In the genomic region with DNA sequence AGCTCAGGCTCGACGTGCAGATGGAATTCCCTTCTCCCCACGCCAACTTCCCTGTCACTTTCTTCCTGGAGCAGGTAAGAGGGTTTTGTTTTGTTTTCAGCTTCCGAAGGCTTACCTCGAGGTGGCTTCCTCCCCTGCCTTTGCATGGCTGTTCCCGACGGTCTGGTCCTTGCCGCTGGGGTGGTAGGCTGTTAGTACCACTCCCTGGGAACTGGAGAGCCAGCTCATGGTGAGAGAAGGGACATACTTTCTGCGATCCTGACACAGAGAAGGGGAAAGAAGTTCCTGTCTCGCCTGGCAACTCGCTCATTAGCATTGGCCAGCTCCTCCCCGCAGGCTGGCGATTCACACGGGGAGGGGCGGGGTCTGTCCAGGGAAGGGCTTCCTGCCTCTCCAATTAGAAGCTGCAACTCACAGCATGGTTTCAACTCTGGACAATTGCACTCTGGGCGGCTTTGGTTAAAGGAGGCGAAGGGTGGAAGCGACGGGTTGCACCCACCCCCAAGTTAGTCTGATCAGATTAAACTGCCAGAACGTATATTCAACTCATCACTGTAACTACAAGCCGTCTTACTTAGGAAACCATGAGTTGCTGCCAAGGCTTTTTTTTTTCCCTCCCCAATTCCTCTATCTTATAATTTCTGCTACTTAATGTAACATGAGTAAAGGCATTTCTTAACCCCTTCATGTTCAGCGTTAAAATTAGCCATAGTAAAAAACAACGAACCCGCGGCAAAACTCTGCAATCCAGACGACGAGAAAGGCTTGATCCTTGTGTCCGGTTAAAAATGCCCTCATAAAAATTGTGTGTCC, we compare ENCODE assay signal across 8 cellular contexts. TPM values are rescaled to one million over a fixed set of nuclear protein-coding genes. Genes with fewer than 3 reads are reported as not detected.
DNase-seq lines count a peak whose midpoint lies in the region; ATAC-seq, FAIRE-seq and TF ChIP-seq lines count a peak whose summit lies in the region.

A gene with protein sequence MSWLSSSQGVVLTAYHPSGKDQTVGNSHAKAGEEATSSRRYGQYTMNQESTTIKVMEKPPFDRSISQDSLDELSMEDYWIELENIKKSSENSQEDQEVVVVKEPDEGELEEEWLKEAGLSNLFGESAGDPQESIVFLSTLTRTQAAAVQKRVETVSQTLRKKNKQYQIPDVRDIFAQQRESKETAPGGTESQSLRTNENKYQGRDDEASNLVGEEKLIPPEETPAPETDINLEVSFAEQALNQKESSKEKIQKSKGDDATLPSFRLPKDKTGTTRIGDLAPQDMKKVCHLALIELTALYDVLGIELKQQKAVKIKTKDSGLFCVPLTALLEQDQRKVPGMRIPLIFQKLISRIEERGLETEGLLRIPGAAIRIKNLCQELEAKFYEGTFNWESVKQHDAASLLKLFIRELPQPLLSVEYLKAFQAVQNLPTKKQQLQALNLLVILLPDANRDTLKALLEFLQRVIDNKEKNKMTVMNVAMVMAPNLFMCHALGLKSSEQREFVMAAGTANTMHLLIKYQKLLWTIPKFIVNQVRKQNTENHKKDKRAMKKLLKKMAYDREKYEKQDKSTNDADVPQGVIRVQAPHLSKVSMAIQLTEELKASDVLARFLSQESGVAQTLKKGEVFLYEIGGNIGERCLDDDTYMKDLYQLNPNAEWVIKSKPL (minus strand): TSS at position 269 of the 813 bp plus-strand sequence. CDS start 41 bp downstream, at position 228.

- peak within 1 kb of the TSS; percentile 82 for H3K4me3 ChIP-seq in OCI-LY7 (ENCODE audit: low read depth, low read length, poor library complexity, severe bottlenecking)
- H3K4me3 ChIP-seq in esophagus (ENCODE audit: low read depth in 1 of 2, low read length in 2 of 2): peak within 1 kb of the TSS; percentile 71 to 90
- H3K4me3 ChIP-seq in muscle layer of colon (ENCODE audit: low read depth in 1 of 2, low read length in 2 of 2): peak within 1 kb of the TSS; percentile 35 to 79

- peak within 1 kb of the TSS; percentile 52 for H3K9ac ChIP-seq in muscle layer of colon (ENCODE audit: low read length)

- no peaks in the 10 kb centered on the region for H3K79me2 ChIP-seq in OCI-LY7 (ENCODE audit: insufficient read depth, low read depth, low read length)

- CTCF ChIA-PET in OCI-LY7 (lab: Charles Lee; ENCODE audit: unreplicated experiment): interaction anchor here (0.6 kb wide), 1 partner anchor 95 kb away, joined by 3 read pairs; no protein-coding TSS in a partner anchor

- intact Hi-C loops in OCI-LY7 (cut with micrococcal nuclease; ENCODE audit: unreplicated experiment): loop anchor here (2.0 kb wide), 1 partner anchor 25 kb away; no protein-coding TSS in a partner anchor

- H3K27me3 ChIP-seq in esophagus (ENCODE audit: control insufficient read depth in 1 of 2, insufficient read depth in 2 of 2, low read length in 2 of 2): no peaks in the 10 kb centered on the region
- H3K27me3 ChIP-seq in muscle layer of colon (ENCODE audit: control insufficient read depth in 1 of 2, insufficient read depth in 2 of 2, low read length in 2 of 2): no peaks in the 10 kb centered on the region

- H3K4me1 ChIP-seq in OCI-LY7 (ENCODE audit: insufficient read depth, low read length, poor library complexity, severe bottlenecking) (peaks cover 33% of the 10 kb centered on the region), esophagus (ENCODE audit: control insufficient read depth in 2 of 2, insufficient read depth in 2 of 2, low read length in 1 of 2) (no peaks in the 10 kb centered on the region), muscle layer of colon (ENCODE audit: insufficient read depth, low read length) (no peaks in the 10 kb centered on the region)

- H3K9me3 ChIP-seq in OCI-LY7 (ENCODE audit: low read length) (no peaks in the 10 kb centered on the region), esophagus (ENCODE audit: control insufficient read depth in 2 of 2, insufficient read depth in 1 of 2, low read depth in 1 of 2, low read length in 1 of 2) (no peaks in the 10 kb centered on the region), muscle layer of colon (ENCODE audit: low read length) (no peaks in the 10 kb centered on the region)

- DNase-seq in C1 segment of cervical spinal cord (lab: John Stamatoyannopoulos, UW): peak in 13 of 14 donors; percentile 27 to 79 (median 62)
- DNase-seq in GM19239 (ENCODE audit: insufficient read length, low spot score): peak; percentile 25
- peak; percentile 80 for DNase-seq in OCI-LY7 (ENCODE audit: low spot score)
- peak; percentile 66 for DNase-seq in activated T-cell treated with anti-CD3 and anti-CD28 coated beads, Interleukin-2, amount 50 U/mL, for 1 hour
- DNase-seq in stimulated activated CD8-positive, alpha-beta memory T cell treated with anti-CD3 and anti-CD28 coated beads, Interleukin-7, amount 100 ng/mL, for 24 hours (ENCODE audit: low read depth): peak; percentile 53

- no peak for TF ChIP-seq CTCF in OCI-LY7 (conservative IDR thresholded peaks at IDR 0.05; ENCODE audit: low read length)

- POLR2A ChIA-PET in OCI-LY7 (lab: Charles Lee): interaction anchor here (0.6 to 3.9 kb wide), 18 partner anchors 9 to 685 kb away, joined by 3 to 20 read pairs (median 6); no protein-coding TSS in a partner anchor

- 9 to 13% methylated on average over 28 of the region's 28 CpGs for WGBS in esophagus, 2 donors

- no TSS peak for BruUV-seq in OCI-LY7 (replicated peaks; lab: Mats Ljungman, UMichigan)

- ATAC-seq in HG03442 (IDR thresholded peaks at IDR 0.05; ENCODE audit: unreplicated experiment): peak; percentile 94

- no peaks in the 10 kb centered on the region for H4K20me1 ChIP-seq in OCI-LY7 (ENCODE audit: insufficient read depth, low read length)

- no peaks in the 10 kb centered on the region for H3K36me3 ChIP-seq in OCI-LY7 (ENCODE audit: insufficient read depth, low read length)
- no peaks in the 10 kb centered on the region for H3K36me3 ChIP-seq in esophagus (ENCODE audit: control insufficient read depth in 2 of 2, insufficient read depth in 2 of 2, low read length in 1 of 2)
- no peaks in the 10 kb centered on the region for H3K36me3 ChIP-seq in muscle layer of colon (ENCODE audit: insufficient read depth, low read length)

- H3K27ac ChIP-seq in OCI-LY7 (ENCODE audit: low read depth, low read length, poor library complexity, severe bottlenecking) (peak within 1 kb of the TSS; percentile 11), esophagus (ENCODE audit: low read depth in 2 of 2, low read length in 1 of 2) (peak within 1 kb of the TSS; percentile 90 to 94), muscle layer of colon (ENCODE audit: low read depth, low read length) (peak within 1 kb of the TSS; percentile 36)

- peak within 1 kb of the TSS; percentile 85 for H3K4me2 ChIP-seq in OCI-LY7 (ENCODE audit: low read length)

- H3K9me2 ChIP-seq in OCI-LY7 (ENCODE audit: insufficient read depth, low read length): no peaks in the 10 kb centered on the region

- FAIRE-seq in GM19239 (lab: Jason Lieb, UNC): peak; percentile 95

- peak within 1 kb of the TSS; percentile 97 for H2AFZ ChIP-seq in OCI-LY7 (ENCODE audit: low read length)

RNA-seq across cellular contexts. Expression of the gene that starts here (rescaled TPM):
- total RNA-seq in OCI-LY7 (2014; rRNA removed; shearing (Covaris generic)): 4.8 and 5.9 TPM in 2 replicates
- 7.5 TPM in 2 replicates for total RNA-seq in OCI-LY7 (2022)
- 1 to 10 TPM; 2.1 to 2.2 TPM for polyA plus RNA-seq in esophagus

Comparison
In these comparisons a context has a peak if more than half of its experiments do, and no peak if none do; other contexts are left out.
1. Peak in every context shown above with its lines: DNase-seq, ATAC-seq, H3K4me3 ChIP-seq and H3K27ac ChIP-seq.
2. DNase-seq: peak in every context shown above with its lines; median percentile 80 in OCI-LY7; 66 in activated T-cell treated with anti-CD3 and anti-CD28 coated beads, Interleukin-2, amount 50 U/mL, for 1 hour; 62 in C1 segment of cervical spinal cord; 53 in stimulated activated CD8-positive, alpha-beta memory T cell treated with anti-CD3 and anti-CD28 coated beads, Interleukin-7, amount 100 ng/mL, for 24 hours; 25 in GM19239.
3. H3K27ac ChIP-seq: peak in every context shown above with its lines; median percentile 92 in esophagus; 36 in muscle layer of colon; 11 in OCI-LY7.